ENCODE assay signal across 28 cellular contexts in the genomic region with DNA sequence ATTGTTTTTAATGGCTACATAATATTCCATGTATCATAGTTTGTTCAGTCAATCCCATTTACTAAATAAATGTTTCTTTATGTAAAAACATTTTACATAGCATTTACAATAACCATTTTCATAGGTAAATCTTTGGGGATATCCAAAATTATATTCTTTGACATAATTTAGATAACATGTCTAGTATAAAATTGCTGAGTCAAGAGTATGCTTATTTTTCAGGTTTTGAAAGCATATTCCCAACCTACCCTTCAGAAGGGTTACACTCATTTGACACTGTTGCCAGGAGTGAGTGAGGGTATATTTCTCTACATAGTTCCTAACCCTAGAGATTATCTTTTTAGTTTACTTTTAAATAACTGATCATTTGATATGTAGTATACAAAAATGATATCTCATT.
"Had no signal": no experiment of that assay in that cellular context is flagged by ENCODE, and none has a peak within 500 bp of the region (broad histone marks: within the 10 kb centered on the region; RNA-seq: fewer than 3 reads in every experiment).

No MANE protein-coding gene starts in this region.

- DNase-seq: natural killer cell; occipital lobe; ovary; posterior cingulate gyrus; psoas muscle; right cardiac atrium; spleen; stimulated activated CD4-positive, alpha-beta T cell treated with anti-CD3 and anti-CD28 coated beads, Interleukin-12 subunit alpha, Interleukin-12 subunit beta, amount 100 ng/mL, for 4 hours; stimulated activated CD4-positive, alpha-beta T cell treated with anti-CD3 and anti-CD28 coated beads, Interleukin-1b, Interleukin-23, amount 100 ng/mL, for 48 hours; stimulated activated CD4-positive, alpha-beta T cell treated with anti-CD3 and anti-CD28 coated beads, Interleukin-4, amount 100 ng/mL, for 1 hour; stimulated activated CD4-positive, alpha-beta T cell treated with anti-CD3 and anti-CD28 coated beads, Interleukin-4, amount 100 ng/mL, for 4 hours; stimulated activated CD8-positive, alpha-beta memory T cell treated with anti-CD3 and anti-CD28 coated beads, Interleukin-4, amount 100 ng/mL, for 48 hours; stimulated activated naive CD4-positive, alpha-beta T cell; stimulated activated naive CD8-positive, alpha-beta T cell treated with anti-CD3 and anti-CD28 coated beads, Interleukin-15, amount 100 ng/mL, for 72 hours; stimulated activated naive CD8-positive, alpha-beta T cell treated with anti-CD3 and anti-CD28 coated beads, Interleukin-15, Interleukin-2, amounts not matched to agents 100 U/mL and 50 U/mL, for 24 hours; substantia nigra; testis; tibial artery; transverse colon; upper lobe of right lung; uterus had no signal

- H3K9me3 ChIP-seq: ovary, psoas muscle, spleen, suprapubic skin, testis, tibial artery, transverse colon, upper lobe of right lung, uterus had no signal

- H3K36me3 ChIP-seq: neural progenitor cell, ovary, spleen, suprapubic skin, tibial artery, transverse colon, upper lobe of right lung, uterus had no signal

- H3K27ac ChIP-seq: neural progenitor cell, ovary, parathyroid adenoma, psoas muscle, skin epidermis, spleen, suprapubic skin, testis, tibial artery, transverse colon, upper lobe of right lung, uterus had no signal

- H2AFZ ChIP-seq: neural progenitor cell, parathyroid adenoma had no signal

- H3K9ac ChIP-seq: neural progenitor cell, parathyroid adenoma had no signal

- ATAC-seq: natural killer cell; psoas muscle; right cardiac atrium; sciatic nerve; stimulated activated memory B cell treated with anti-CD40 and anti-IgM and Interleukin-4, amounts not matched to agents 10 μg/mL and 1 μg/mL and 100 μg/mL, for 72 hours; stimulated activated naive CD8-positive, alpha-beta T cell treated with anti-CD3 and anti-CD28 coated beads, Interleukin-15, amount 100 ng/mL, for 72 hours; stimulated activated naive CD8-positive, alpha-beta T cell treated with anti-CD3 and anti-CD28 coated beads, Interleukin-15, Interleukin-2, amounts not matched to agents 100 U/mL and 50 U/mL, for 24 hours; upper lobe of right lung had no signal

- H3K4me2 ChIP-seq: neural progenitor cell, smooth muscle cell had no signal

- H3K4me1 ChIP-seq: neural progenitor cell, parathyroid adenoma, psoas muscle, spleen, suprapubic skin, testis, tibial artery, transverse colon, upper lobe of right lung, uterus had no signal

- H3K27me3 ChIP-seq: neural progenitor cell, ovary, suprapubic skin, testis, tibial artery, transverse colon, upper lobe of right lung, uterus had no signal

- H3K4me3 ChIP-seq: neural progenitor cell, ovary, psoas muscle, skin epidermis, smooth muscle cell, spleen, suprapubic skin, testis, tibial artery, transverse colon, upper lobe of right lung, uterus had no signal
